Comparison of ENCODE assay signal across 2 cellular contexts in the genomic region with DNA sequence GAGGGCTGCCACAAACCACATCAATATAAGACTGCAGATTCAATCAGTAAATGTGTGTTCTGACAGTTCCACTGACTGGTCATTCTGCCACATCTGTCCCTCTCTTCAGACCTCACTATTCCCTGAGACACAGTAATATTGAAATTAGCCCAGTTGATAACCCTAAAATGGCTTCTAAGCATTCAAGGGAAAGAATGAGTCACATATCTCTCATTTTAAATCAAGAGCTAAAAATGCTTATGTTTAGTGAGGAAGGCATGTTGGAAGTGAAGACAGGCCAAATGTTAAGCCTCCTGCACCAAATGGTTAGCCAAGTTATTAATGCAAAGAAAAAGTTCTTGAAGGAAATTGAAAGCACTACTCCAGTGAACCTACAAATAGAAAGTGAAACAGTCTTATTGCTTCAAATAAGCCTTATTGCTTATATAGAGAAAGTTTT.
TF ChIP-seq lines count a peak whose summit lies in the region.

No MANE protein-coding gene starts in this region.

TF ChIP-seq in SK-N-SH, 30 proteins besides CTCF, POLR2A, EP300 and RAD21 (continued from another document):
- TF ChIP-seq, protein P1, sequence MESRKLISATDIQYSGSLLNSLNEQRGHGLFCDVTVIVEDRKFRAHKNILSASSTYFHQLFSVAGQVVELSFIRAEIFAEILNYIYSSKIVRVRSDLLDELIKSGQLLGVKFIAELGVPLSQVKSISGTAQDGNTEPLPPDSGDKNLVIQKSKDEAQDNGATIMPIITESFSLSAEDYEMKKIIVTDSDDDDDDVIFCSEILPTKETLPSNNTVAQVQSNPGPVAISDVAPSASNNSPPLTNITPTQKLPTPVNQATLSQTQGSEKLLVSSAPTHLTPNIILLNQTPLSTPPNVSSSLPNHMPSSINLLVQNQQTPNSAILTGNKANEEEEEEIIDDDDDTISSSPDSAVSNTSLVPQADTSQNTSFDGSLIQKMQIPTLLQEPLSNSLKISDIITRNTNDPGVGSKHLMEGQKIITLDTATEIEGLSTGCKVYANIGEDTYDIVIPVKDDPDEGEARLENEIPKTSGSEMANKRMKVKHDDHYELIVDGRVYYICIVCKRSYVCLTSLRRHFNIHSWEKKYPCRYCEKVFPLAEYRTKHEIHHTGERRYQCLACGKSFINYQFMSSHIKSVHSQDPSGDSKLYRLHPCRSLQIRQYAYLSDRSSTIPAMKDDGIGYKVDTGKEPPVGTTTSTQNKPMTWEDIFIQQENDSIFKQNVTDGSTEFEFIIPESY (IDR thresholded peaks at IDR 0.05; ENCODE audit: borderline replicate concordance, low read depth): no peak
- no peak for TF ChIP-seq NRF1 (IDR thresholded peaks at IDR 0.05; ENCODE audit: low read depth, low read length)
- TF ChIP-seq RXRA (IDR thresholded peaks at IDR 0.05; ENCODE audit: borderline replicate concordance, low read depth): no peak
- no peak for TF ChIP-seq SMC3 (IDR thresholded peaks at IDR 0.05; ENCODE audit: low read depth, low read length)
- TF ChIP-seq, protein P2, sequence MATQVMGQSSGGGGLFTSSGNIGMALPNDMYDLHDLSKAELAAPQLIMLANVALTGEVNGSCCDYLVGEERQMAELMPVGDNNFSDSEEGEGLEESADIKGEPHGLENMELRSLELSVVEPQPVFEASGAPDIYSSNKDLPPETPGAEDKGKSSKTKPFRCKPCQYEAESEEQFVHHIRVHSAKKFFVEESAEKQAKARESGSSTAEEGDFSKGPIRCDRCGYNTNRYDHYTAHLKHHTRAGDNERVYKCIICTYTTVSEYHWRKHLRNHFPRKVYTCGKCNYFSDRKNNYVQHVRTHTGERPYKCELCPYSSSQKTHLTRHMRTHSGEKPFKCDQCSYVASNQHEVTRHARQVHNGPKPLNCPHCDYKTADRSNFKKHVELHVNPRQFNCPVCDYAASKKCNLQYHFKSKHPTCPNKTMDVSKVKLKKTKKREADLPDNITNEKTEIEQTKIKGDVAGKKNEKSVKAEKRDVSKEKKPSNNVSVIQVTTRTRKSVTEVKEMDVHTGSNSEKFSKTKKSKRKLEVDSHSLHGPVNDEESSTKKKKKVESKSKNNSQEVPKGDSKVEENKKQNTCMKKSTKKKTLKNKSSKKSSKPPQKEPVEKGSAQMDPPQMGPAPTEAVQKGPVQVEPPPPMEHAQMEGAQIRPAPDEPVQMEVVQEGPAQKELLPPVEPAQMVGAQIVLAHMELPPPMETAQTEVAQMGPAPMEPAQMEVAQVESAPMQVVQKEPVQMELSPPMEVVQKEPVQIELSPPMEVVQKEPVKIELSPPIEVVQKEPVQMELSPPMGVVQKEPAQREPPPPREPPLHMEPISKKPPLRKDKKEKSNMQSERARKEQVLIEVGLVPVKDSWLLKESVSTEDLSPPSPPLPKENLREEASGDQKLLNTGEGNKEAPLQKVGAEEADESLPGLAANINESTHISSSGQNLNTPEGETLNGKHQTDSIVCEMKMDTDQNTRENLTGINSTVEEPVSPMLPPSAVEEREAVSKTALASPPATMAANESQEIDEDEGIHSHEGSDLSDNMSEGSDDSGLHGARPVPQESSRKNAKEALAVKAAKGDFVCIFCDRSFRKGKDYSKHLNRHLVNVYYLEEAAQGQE (IDR thresholded peaks at IDR 0.05; ENCODE audit: low read depth, low read length): no peak
- no peak for TF ChIP-seq SIN3A (IDR thresholded peaks at IDR 0.05; ENCODE audit: borderline replicate concordance, low read depth, low read length)
- no peak for TF ChIP-seq POLR2AphosphoS5 (IDR thresholded peaks at IDR 0.05; ENCODE audit: low read depth, low read length)

TF ChIP-seq in SK-N-SH treated with all-trans-retinoic acid at 6 μM for 48 hours, 23 proteins besides CTCF, POLR2A, EP300 and RAD21 (continued from another document):
- TF ChIP-seq, protein P3, sequence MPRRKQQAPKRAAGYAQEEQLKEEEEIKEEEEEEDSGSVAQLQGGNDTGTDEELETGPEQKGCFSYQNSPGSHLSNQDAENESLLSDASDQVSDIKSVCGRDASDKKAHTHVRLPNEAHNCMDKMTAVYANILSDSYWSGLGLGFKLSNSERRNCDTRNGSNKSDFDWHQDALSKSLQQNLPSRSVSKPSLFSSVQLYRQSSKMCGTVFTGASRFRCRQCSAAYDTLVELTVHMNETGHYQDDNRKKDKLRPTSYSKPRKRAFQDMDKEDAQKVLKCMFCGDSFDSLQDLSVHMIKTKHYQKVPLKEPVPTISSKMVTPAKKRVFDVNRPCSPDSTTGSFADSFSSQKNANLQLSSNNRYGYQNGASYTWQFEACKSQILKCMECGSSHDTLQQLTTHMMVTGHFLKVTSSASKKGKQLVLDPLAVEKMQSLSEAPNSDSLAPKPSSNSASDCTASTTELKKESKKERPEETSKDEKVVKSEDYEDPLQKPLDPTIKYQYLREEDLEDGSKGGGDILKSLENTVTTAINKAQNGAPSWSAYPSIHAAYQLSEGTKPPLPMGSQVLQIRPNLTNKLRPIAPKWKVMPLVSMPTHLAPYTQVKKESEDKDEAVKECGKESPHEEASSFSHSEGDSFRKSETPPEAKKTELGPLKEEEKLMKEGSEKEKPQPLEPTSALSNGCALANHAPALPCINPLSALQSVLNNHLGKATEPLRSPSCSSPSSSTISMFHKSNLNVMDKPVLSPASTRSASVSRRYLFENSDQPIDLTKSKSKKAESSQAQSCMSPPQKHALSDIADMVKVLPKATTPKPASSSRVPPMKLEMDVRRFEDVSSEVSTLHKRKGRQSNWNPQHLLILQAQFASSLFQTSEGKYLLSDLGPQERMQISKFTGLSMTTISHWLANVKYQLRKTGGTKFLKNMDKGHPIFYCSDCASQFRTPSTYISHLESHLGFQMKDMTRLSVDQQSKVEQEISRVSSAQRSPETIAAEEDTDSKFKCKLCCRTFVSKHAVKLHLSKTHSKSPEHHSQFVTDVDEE (CRISPR knock-in tag; IDR thresholded peaks at IDR 0.05): no peak
- TF ChIP-seq PPARA (CRISPR knock-in tag; IDR thresholded peaks at IDR 0.05; ENCODE audit: borderline replicate concordance) (no peak), ESRRG (CRISPR knock-in tag; IDR thresholded peaks at IDR 0.05) (no peak), OSR1 (CRISPR knock-in tag; IDR thresholded peaks at IDR 0.05) (no peak), ZFP30 (CRISPR knock-in tag; IDR thresholded peaks at IDR 0.05) (no peak), ZNF70 (CRISPR knock-in tag; IDR thresholded peaks at IDR 0.05) (no peak)
